Comparison of ENCODE assay signal across 1 cellular context in the genomic region with DNA sequence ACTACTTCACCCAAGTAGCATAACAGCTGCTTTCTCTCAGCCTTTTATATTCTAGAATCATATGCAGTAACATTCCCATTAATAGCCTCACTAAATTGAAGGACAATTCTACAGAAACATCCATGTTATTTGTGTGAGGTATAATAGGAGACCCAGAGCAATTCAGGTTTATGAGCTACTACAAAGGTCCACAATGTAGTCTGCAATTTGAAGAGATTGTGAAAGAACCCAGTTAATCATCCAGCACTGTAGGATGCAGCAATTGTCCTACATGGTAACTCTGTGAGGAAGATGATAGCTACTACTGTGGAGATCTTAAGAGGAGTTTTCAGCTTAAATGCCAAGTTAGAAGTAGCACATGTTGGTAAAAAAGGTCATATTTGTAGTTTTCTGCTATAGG.
TF ChIP-seq lines count a peak whose summit lies in the region.

No MANE protein-coding gene starts in this region.

TF ChIP-seq in GM23338, 12 proteins besides CTCF, POLR2A, EP300 and RAD21:
- TF ChIP-seq, protein P1, sequence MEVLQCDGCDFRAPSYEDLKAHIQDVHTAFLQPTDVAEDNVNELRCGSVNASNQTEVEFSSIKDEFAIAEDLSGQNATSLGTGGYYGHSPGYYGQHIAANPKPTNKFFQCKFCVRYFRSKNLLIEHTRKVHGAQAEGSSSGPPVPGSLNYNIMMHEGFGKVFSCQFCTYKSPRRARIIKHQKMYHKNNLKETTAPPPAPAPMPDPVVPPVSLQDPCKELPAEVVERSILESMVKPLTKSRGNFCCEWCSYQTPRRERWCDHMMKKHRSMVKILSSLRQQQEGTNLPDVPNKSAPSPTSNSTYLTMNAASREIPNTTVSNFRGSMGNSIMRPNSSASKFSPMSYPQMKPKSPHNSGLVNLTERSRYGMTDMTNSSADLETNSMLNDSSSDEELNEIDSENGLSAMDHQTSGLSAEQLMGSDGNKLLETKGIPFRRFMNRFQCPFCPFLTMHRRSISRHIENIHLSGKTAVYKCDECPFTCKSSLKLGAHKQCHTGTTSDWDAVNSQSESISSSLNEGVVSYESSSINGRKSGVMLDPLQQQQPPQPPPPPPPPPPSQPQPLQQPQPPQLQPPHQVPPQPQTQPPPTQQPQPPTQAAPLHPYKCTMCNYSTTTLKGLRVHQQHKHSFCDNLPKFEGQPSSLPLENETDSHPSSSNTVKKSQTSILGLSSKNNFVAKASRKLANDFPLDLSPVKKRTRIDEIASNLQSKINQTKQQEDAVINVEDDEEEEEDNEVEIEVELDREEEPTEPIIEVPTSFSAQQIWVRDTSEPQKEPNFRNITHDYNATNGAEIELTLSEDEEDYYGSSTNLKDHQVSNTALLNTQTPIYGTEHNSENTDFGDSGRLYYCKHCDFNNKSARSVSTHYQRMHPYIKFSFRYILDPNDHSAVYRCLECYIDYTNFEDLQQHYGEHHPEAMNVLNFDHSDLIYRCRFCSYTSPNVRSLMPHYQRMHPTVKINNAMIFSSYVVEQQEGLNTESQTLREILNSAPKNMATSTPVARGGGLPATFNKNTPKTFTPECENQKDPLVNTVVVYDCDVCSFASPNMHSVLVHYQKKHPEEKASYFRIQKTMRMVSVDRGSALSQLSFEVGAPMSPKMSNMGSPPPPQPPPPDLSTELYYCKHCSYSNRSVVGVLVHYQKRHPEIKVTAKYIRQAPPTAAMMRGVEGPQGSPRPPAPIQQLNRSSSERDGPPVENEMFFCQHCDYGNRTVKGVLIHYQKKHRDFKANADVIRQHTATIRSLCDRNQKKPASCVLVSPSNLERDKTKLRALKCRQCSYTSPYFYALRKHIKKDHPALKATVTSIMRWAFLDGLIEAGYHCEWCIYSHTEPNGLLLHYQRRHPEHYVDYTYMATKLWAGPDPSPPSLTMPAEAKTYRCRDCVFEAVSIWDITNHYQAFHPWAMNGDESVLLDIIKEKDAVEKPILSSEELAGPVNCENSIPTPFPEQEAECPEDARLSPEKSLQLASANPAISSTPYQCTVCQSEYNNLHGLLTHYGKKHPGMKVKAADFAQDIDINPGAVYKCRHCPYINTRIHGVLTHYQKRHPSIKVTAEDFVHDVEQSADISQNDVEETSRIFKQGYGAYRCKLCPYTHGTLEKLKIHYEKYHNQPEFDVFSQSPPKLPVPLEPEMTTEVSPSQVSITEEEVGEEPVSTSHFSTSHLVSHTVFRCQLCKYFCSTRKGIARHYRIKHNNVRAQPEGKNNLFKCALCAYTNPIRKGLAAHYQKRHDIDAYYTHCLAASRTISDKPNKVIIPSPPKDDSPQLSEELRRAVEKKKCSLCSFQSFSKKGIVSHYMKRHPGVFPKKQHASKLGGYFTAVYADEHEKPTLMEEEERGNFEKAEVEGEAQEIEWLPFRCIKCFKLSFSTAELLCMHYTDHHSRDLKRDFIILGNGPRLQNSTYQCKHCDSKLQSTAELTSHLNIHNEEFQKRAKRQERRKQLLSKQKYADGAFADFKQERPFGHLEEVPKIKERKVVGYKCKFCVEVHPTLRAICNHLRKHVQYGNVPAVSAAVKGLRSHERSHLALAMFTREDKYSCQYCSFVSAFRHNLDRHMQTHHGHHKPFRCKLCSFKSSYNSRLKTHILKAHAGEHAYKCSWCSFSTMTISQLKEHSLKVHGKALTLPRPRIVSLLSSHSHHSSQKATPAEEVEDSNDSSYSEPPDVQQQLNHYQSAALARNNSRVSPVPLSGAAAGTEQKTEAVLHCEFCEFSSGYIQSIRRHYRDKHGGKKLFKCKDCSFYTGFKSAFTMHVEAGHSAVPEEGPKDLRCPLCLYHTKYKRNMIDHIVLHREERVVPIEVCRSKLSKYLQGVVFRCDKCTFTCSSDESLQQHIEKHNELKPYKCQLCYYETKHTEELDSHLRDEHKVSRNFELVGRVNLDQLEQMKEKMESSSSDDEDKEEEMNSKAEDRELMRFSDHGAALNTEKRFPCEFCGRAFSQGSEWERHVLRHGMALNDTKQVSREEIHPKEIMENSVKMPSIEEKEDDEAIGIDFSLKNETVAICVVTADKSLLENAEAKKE (CRISPR knock-in tag; IDR thresholded peaks at IDR 0.05): no peak
- no peak for TF ChIP-seq JUNB (IDR thresholded peaks at IDR 0.05; ENCODE audit: unreplicated experiment)
